In genomic region chr16:8720080-8720966, GRCh38 we compare ENCODE assay signal across 1 cellular context.
TF ChIP-seq lines count a peak whose summit lies in the region.

No MANE protein-coding gene starts in this region.

TF ChIP-seq in HepG2, 621 proteins besides CTCF, POLR2A, EP300 and RAD21 (continued from another document and continues in another):
- TF ChIP-seq THRA (CRISPR knock-in tag; IDR thresholded peaks at IDR 0.05; ENCODE audit: borderline replicate concordance) = peak; percentile 38; the same call in 1 of the 2 replicates
- peak; percentile 61; the same call in 1 of the 2 replicates for TF ChIP-seq ISL2 (CRISPR knock-in tag; IDR thresholded peaks at IDR 0.05)
- TF ChIP-seq SMARCC2 (IDR thresholded peaks at IDR 0.05) = no peak
- peak; percentile 24 for TF ChIP-seq HDAC2 (CRISPR knock-in tag; IDR thresholded peaks at IDR 0.05)
- TF ChIP-seq ZNF282 (IDR thresholded peaks at IDR 0.05; ENCODE audit: partially characterized antibody) = no peak
- TF ChIP-seq TRIM24 (CRISPR knock-in tag; IDR thresholded peaks at IDR 0.05) = no peak
- TF ChIP-seq SYNCRIP (IDR thresholded peaks at IDR 0.05; ENCODE audit: insufficient read depth, low read depth, low read length) = no peak
- 0 out of 2 replicates have a peak, but pooled peaks have one; percentile 37 for TF ChIP-seq RFXAP (CRISPR knock-in tag; IDR thresholded peaks at IDR 0.05; ENCODE audit: borderline replicate concordance)
- TF ChIP-seq ERF (CRISPR knock-in tag; IDR thresholded peaks at IDR 0.05) = 0 out of 2 replicates have a peak, but pooled peaks have one; percentile 45
- TF ChIP-seq CHCHD3 (CRISPR knock-in tag; IDR thresholded peaks at IDR 0.05) = 0 out of 2 replicates have a peak, but pooled peaks have one; percentile 12
- 0 out of 2 replicates have a peak, but pooled peaks have one; percentile 32 for TF ChIP-seq RXRB (CRISPR knock-in tag; IDR thresholded peaks at IDR 0.05; ENCODE audit: borderline replicate concordance)
- TF ChIP-seq ZNF121 (CRISPR knock-in tag; IDR thresholded peaks at IDR 0.05) = no peak
- TF ChIP-seq AHR (CRISPR knock-in tag; IDR thresholded peaks at IDR 0.05) = no peak
- no peak for TF ChIP-seq ZNF567 (CRISPR knock-in tag; IDR thresholded peaks at IDR 0.05; ENCODE audit: borderline replicate concordance)
- no peak for TF ChIP-seq HHEX (CRISPR knock-in tag; IDR thresholded peaks at IDR 0.05)
- peak; percentile 78 for TF ChIP-seq SALL1 (CRISPR knock-in tag; IDR thresholded peaks at IDR 0.05)
- peak; percentile 6; the same call in 1 of the 2 replicates for TF ChIP-seq IKZF5 (CRISPR knock-in tag; IDR thresholded peaks at IDR 0.05)
- TF ChIP-seq SNAI1 (CRISPR knock-in tag; IDR thresholded peaks at IDR 0.05; ENCODE audit: borderline replicate concordance) = no peak
- no peak for TF ChIP-seq ZNF709 (CRISPR knock-in tag; IDR thresholded peaks at IDR 0.05)
- TF ChIP-seq ZNF430 (CRISPR knock-in tag; IDR thresholded peaks at IDR 0.05) = no peak
- TF ChIP-seq GFI1 (CRISPR knock-in tag; IDR thresholded peaks at IDR 0.05; ENCODE audit: borderline replicate concordance) = no peak
- peak; percentile 48; the same call in 1 of the 2 replicates for TF ChIP-seq TBX2 (CRISPR knock-in tag; IDR thresholded peaks at IDR 0.05; ENCODE audit: borderline replicate concordance)
- TF ChIP-seq GTF3A (CRISPR knock-in tag; conservative IDR thresholded peaks at IDR 0.05) = no peak
- TF ChIP-seq KDM6A (CRISPR knock-in tag; IDR thresholded peaks at IDR 0.05; ENCODE audit: low read depth) = peak; percentile 68; the same call in 1 of the 2 replicates
- TF ChIP-seq ZNF251 (CRISPR knock-in tag; IDR thresholded peaks at IDR 0.05) = no peak
- 0 out of 2 replicates have a peak, but pooled peaks have one; percentile 25 for TF ChIP-seq ZNF605 (CRISPR knock-in tag; IDR thresholded peaks at IDR 0.05)
- peak; percentile 53 for TF ChIP-seq YY1 (IDR thresholded peaks at IDR 0.05; ENCODE audit: insufficient read depth, insufficient replicate concordance, low read depth, low read length)
- no peak for TF ChIP-seq ARID2 (CRISPR knock-in tag; IDR thresholded peaks at IDR 0.05; ENCODE audit: borderline replicate concordance)
- TF ChIP-seq TARDBP (CRISPR knock-in tag; IDR thresholded peaks at IDR 0.05) = 0 out of 2 replicates have a peak, but pooled peaks have one; percentile 40
- TF ChIP-seq ZNF652 (CRISPR knock-in tag; IDR thresholded peaks at IDR 0.05; ENCODE audit: borderline replicate concordance, low read depth) = peak; percentile 98
- peak; percentile 64; the same call in 1 of the 2 replicates for TF ChIP-seq ZBTB38 (CRISPR knock-in tag; IDR thresholded peaks at IDR 0.05)
- no peak for TF ChIP-seq ZMYM2 (CRISPR knock-in tag; IDR thresholded peaks at IDR 0.05)
- no peak for TF ChIP-seq NFE2 (CRISPR knock-in tag; IDR thresholded peaks at IDR 0.05)
- 0 out of 2 replicates have a peak, but pooled peaks have one; percentile 26 for TF ChIP-seq MLX (CRISPR knock-in tag; IDR thresholded peaks at IDR 0.05)
- TF ChIP-seq ZNF335 (CRISPR knock-in tag; IDR thresholded peaks at IDR 0.05) = no peak
- no peak for TF ChIP-seq SUZ12 (IDR thresholded peaks at IDR 0.05; ENCODE audit: low read depth, low read length)
- no peak for TF ChIP-seq ZFP62 (CRISPR knock-in tag; IDR thresholded peaks at IDR 0.05)
- TF ChIP-seq DR1 (CRISPR knock-in tag; IDR thresholded peaks at IDR 0.05) = no peak
- no peak for TF ChIP-seq POLR2AphosphoS5 (IDR thresholded peaks at IDR 0.05; ENCODE audit: low read depth, low read length)
- 0 out of 2 replicates have a peak, but pooled peaks have one; percentile 39 for TF ChIP-seq KMT2A (CRISPR knock-in tag; IDR thresholded peaks at IDR 0.05)
- TF ChIP-seq ZNF234 (CRISPR knock-in tag; conservative IDR thresholded peaks at IDR 0.05) = no peak
- TF ChIP-seq NKX3-1 (CRISPR knock-in tag; IDR thresholded peaks at IDR 0.05) = no peak
- TF ChIP-seq NCOA2 (CRISPR knock-in tag; IDR thresholded peaks at IDR 0.05) = 0 out of 2 replicates have a peak, but pooled peaks have one; percentile 7
- 0 out of 2 replicates have a peak, but pooled peaks have one; percentile 24 for TF ChIP-seq ZBTB20 (CRISPR knock-in tag; IDR thresholded peaks at IDR 0.05; ENCODE audit: borderline replicate concordance, low read depth)
- TF ChIP-seq ZNF331 (CRISPR knock-in tag; IDR thresholded peaks at IDR 0.05) = peak; percentile 71; the same call in 1 of the 2 replicates
- TF ChIP-seq NR2F6 (IDR thresholded peaks at IDR 0.05) = peak; percentile 22; the same call in 1 of the 2 replicates
- TF ChIP-seq NR2F6 (CRISPR knock-in tag; IDR thresholded peaks at IDR 0.05) = no peak; the same call in 1 of the 2 replicates
- no peak for TF ChIP-seq TAF1 (CRISPR knock-in tag; IDR thresholded peaks at IDR 0.05)
- TF ChIP-seq PHF21A (CRISPR knock-in tag; IDR thresholded peaks at IDR 0.05) = no peak
- TF ChIP-seq IKZF1 (IDR thresholded peaks at IDR 0.05) = no peak
- TF ChIP-seq RBM22 (optimal IDR thresholded peaks at IDR 0.05; ENCODE audit: low read length) = peak; percentile 98
- TF ChIP-seq ZFP37 (CRISPR knock-in tag; IDR thresholded peaks at IDR 0.05; ENCODE audit: borderline replicate concordance) = no peak
- 0 out of 2 replicates have a peak, but pooled peaks have one; percentile 11 for TF ChIP-seq MYC (CRISPR knock-in tag; IDR thresholded peaks at IDR 0.05; ENCODE audit: borderline replicate concordance)
- TF ChIP-seq ZNF772 (CRISPR knock-in tag; IDR thresholded peaks at IDR 0.05) = 0 out of 2 replicates have a peak, but pooled peaks have one; percentile 58
- no peak for TF ChIP-seq HINFP (CRISPR knock-in tag; IDR thresholded peaks at IDR 0.05; ENCODE audit: low read depth)
- TF ChIP-seq HNRNPL (IDR thresholded peaks at IDR 0.05; ENCODE audit: low read depth, low read length) = 0 out of 2 replicates have a peak, but pooled peaks have one; percentile 30
- TF ChIP-seq ZNF616 (CRISPR knock-in tag; IDR thresholded peaks at IDR 0.05; ENCODE audit: low read depth) = no peak
- 0 out of 2 replicates have a peak, but pooled peaks have one; percentile 18 for TF ChIP-seq ETV6 (CRISPR knock-in tag; conservative IDR thresholded peaks at IDR 0.05)
- TF ChIP-seq ZNF7 (CRISPR knock-in tag; IDR thresholded peaks at IDR 0.05) = peak; percentile 20; the same call in 1 of the 2 replicates
- no peak for TF ChIP-seq ZNF879 (CRISPR knock-in tag; IDR thresholded peaks at IDR 0.05)
- peak; percentile 83 for TF ChIP-seq XRCC5 (optimal IDR thresholded peaks at IDR 0.05; ENCODE audit: low read length)
- TF ChIP-seq ZNF501 (CRISPR knock-in tag; IDR thresholded peaks at IDR 0.05) = peak; percentile 58; the same call in 1 of the 2 replicates
- no peak for TF ChIP-seq RBFOX2 (IDR thresholded peaks at IDR 0.05; ENCODE audit: low read depth, low read length)
- TF ChIP-seq SIN3A (IDR thresholded peaks at IDR 0.05; ENCODE audit: borderline replicate concordance, low read depth, low read length) = peak; percentile 78; the same call in 1 of the 2 replicates
- TF ChIP-seq NR2F1 (CRISPR knock-in tag; IDR thresholded peaks at IDR 0.05) = peak in 1 of 2 experiments; percentile 9; a peak in 1 of 4 replicates
- TF ChIP-seq MEF2D (CRISPR knock-in tag; IDR thresholded peaks at IDR 0.05) = peak; percentile 91
- TF ChIP-seq PLRG1 (conservative IDR thresholded peaks at IDR 0.05) = no peak
- no peak for TF ChIP-seq ZNF740 (CRISPR knock-in tag; IDR thresholded peaks at IDR 0.05)
- no peak for TF ChIP-seq ZNF510 (CRISPR knock-in tag; IDR thresholded peaks at IDR 0.05; ENCODE audit: low read depth)
- peak; percentile 74 for TF ChIP-seq HDAC1 (CRISPR knock-in tag; IDR thresholded peaks at IDR 0.05)
- TF ChIP-seq ZNF256 (CRISPR knock-in tag; conservative IDR thresholded peaks at IDR 0.05) = no peak
- TF ChIP-seq MIER3 (CRISPR knock-in tag; IDR thresholded peaks at IDR 0.05; ENCODE audit: borderline replicate concordance) = no peak
- 0 out of 2 replicates have a peak, but pooled peaks have one; percentile 35 for TF ChIP-seq IRF2 (CRISPR knock-in tag; IDR thresholded peaks at IDR 0.05)
- peak; percentile 68; the same call in 1 of the 2 replicates for TF ChIP-seq ZNF580 (CRISPR knock-in tag; IDR thresholded peaks at IDR 0.05; ENCODE audit: borderline replicate concordance, low read depth)
- peak; percentile 20; the same call in 1 of the 2 replicates for TF ChIP-seq MAX (IDR thresholded peaks at IDR 0.05)
- peak; percentile 21; the same call in 1 of the 2 replicates for TF ChIP-seq HNF4A (CRISPR knock-in tag; IDR thresholded peaks at IDR 0.05)
- TF ChIP-seq MXD4 (CRISPR knock-in tag; IDR thresholded peaks at IDR 0.05) = peak; percentile 72; the same call in 1 of the 2 replicates
- TF ChIP-seq ONECUT2 (CRISPR knock-in tag; IDR thresholded peaks at IDR 0.05) = no peak
- TF ChIP-seq FOXO4 (CRISPR knock-in tag; conservative IDR thresholded peaks at IDR 0.05) = no peak
- peak; percentile 96 for TF ChIP-seq RFX3 (CRISPR knock-in tag; IDR thresholded peaks at IDR 0.05)
- TF ChIP-seq KMT2B (CRISPR knock-in tag; IDR thresholded peaks at IDR 0.05) = no peak
- peak; percentile 93 for TF ChIP-seq ZNF629 (CRISPR knock-in tag; conservative IDR thresholded peaks at IDR 0.05)
- no peak for TF ChIP-seq MAFF (IDR thresholded peaks at IDR 0.05; ENCODE audit: low read depth, low read length)
- 0 out of 2 replicates have a peak, but pooled peaks have one; percentile 36 for TF ChIP-seq ZGPAT (CRISPR knock-in tag; IDR thresholded peaks at IDR 0.05)
